ENCODE assay signal across 17 cellular contexts in genomic region chr14:77988096-77988870, GRCh38.
DNase-seq lines count a peak whose midpoint lies in the region; ATAC-seq and TF ChIP-seq lines count a peak whose summit lies in the region.
"Had no signal": no experiment of that assay in that cellular context is flagged by ENCODE, and none has a peak within 500 bp of the region (broad histone marks: within the 10 kb centered on the region; RNA-seq: fewer than 3 reads in every experiment).

No MANE protein-coding gene starts in this region.

- peaks cover 9% of the 10 kb centered on the region for H3K4me1 ChIP-seq in fibroblast of lung (ENCODE audit: control insufficient read depth, extremely low read depth, insufficient read depth, low read length)
- H3K4me1 ChIP-seq in lower lobe of right lung, result no peaks in the 10 kb centered on the region
- H3K4me1 ChIP-seq: adrenal gland had no signal

- DNase-seq in NCI-H82 (lab: John Stamatoyannopoulos, UW) (peak; percentile 88), fibroblast of lung (ENCODE audit: low read depth in 2 of 2) (peak; percentile 28 to 62), lower lobe of right lung (no peak), NCI-H2107 treated with DMSO at 0.1 percent for 48 hours (lab: John Stamatoyannopoulos, UW; ENCODE audit: unreplicated experiment) (no peak)
- DNase-seq: activated CD8-positive, alpha-beta memory T cell treated with anti-CD3 and anti-CD28 coated beads, Interleukin-2, amount 50 U/mL, for 48 hours; activated effector memory CD4-positive, alpha-beta T cell treated with anti-CD3 and anti-CD28 coated beads, Interleukin-2, amount 50 U/mL, for 16 hours; effector memory CD4-positive, alpha-beta T cell; KBM-7; natural killer cell; NCI-H2081; SHP77; stimulated activated naive CD8-positive, alpha-beta T cell treated with anti-CD3 and anti-CD28 coated beads, Interleukin-15, amount 100 ng/mL, for 72 hours; T-cell had no signal

- H3K36me3 ChIP-seq in fibroblast of lung (ENCODE audit: control insufficient read depth, insufficient read depth, low read length), result no peaks in the 10 kb centered on the region
- H3K36me3 ChIP-seq in lower lobe of right lung, result no peaks in the 10 kb centered on the region
- H3K36me3 ChIP-seq: adrenal gland had no signal

- H3K27me3 ChIP-seq in fibroblast of lung (ENCODE audit: control insufficient read depth, insufficient read depth, low read length) (no peaks in the 10 kb centered on the region), lower lobe of right lung (ENCODE audit: low read depth) (no peaks in the 10 kb centered on the region)
- H3K27me3 ChIP-seq: adrenal gland had no signal

- no peak overlapping the region for H2AFZ ChIP-seq in fibroblast of lung (ENCODE audit: low read length)

- no peak for TF ChIP-seq CTCF in fibroblast of lung (conservative IDR thresholded peaks at IDR 0.05 in 1 of 2, IDR thresholded peaks at IDR 0.05 in 1 of 2; ENCODE audit: low read depth in 1 of 2, low read length in 2 of 2)
- TF ChIP-seq CTCF in lower lobe of right lung (IDR thresholded peaks at IDR 0.05), result no peak

- H3K4me3 ChIP-seq in fibroblast of lung (replicated peaks in 1 of 4; ENCODE audit: control extremely low read depth in 1 of 4, insufficient read depth in 1 of 4, low read depth in 3 of 4, low read length in 4 of 4) (no peak overlapping the region), lower lobe of right lung (no peak overlapping the region)
- H3K4me3 ChIP-seq: adrenal gland had no signal

- H3K79me2 ChIP-seq in fibroblast of lung (ENCODE audit: control insufficient read depth, insufficient read depth, low read length), result no peaks in the 10 kb centered on the region

- ATAC-seq in lower lobe of right lung (peak; percentile 10 to 32), HG03565 (IDR thresholded peaks at IDR 0.05; ENCODE audit: unreplicated experiment) (no peak), HG03280 (IDR thresholded peaks at IDR 0.05; ENCODE audit: unreplicated experiment) (no peak)
- ATAC-seq: natural killer cell; stimulated activated naive CD8-positive, alpha-beta T cell treated with anti-CD3 and anti-CD28 coated beads, Interleukin-15, amount 100 ng/mL, for 72 hours; T-cell had no signal

- no peaks in the 10 kb centered on the region for H3K9me3 ChIP-seq in fibroblast of lung (ENCODE audit: control insufficient read depth, insufficient read depth, low read depth, low read length)
- H3K9me3 ChIP-seq in lower lobe of right lung, result no peaks in the 10 kb centered on the region
- H3K9me3 ChIP-seq: adrenal gland had no signal

- H3K9ac ChIP-seq in fibroblast of lung (ENCODE audit: insufficient read depth, low read length), result no peak overlapping the region

- intact Hi-C loops in lower lobe of right lung (cut with DNase I), result no loop called here

- H4K20me1 ChIP-seq in fibroblast of lung (ENCODE audit: control insufficient read depth, extremely low read depth, insufficient read depth, low read length), result no peaks in the 10 kb centered on the region

- H3K4me2 ChIP-seq in fibroblast of lung (ENCODE audit: extremely low read depth, insufficient read depth, low read length), result peak overlapping the region; percentile 64

- H3K27ac ChIP-seq in fibroblast of lung (ENCODE audit: insufficient read depth, low read length) (peak overlapping the region; percentile 28), lower lobe of right lung (no peak overlapping the region), temporal lobe (ENCODE audit: low read depth, low read length) (peak overlapping the region; percentile 97)
- H3K27ac ChIP-seq: adrenal gland had no signal

Comparison
In these comparisons a context has a peak if more than half of its experiments do, and no peak if none do; other contexts are left out.
1. DNase-seq: peak in NCI-H82 (single experiment) and fibroblast of lung (2 of 2); none in lower lobe of right lung (single experiment) and NCI-H2107 treated with DMSO at 0.1 percent for 48 hours (single experiment).
2. ATAC-seq: peak in lower lobe of right lung (2 of 2); none in HG03565 (single experiment) and HG03280 (single experiment).